8 cellular contexts compared by ENCODE assay signal in the genomic region with DNA sequence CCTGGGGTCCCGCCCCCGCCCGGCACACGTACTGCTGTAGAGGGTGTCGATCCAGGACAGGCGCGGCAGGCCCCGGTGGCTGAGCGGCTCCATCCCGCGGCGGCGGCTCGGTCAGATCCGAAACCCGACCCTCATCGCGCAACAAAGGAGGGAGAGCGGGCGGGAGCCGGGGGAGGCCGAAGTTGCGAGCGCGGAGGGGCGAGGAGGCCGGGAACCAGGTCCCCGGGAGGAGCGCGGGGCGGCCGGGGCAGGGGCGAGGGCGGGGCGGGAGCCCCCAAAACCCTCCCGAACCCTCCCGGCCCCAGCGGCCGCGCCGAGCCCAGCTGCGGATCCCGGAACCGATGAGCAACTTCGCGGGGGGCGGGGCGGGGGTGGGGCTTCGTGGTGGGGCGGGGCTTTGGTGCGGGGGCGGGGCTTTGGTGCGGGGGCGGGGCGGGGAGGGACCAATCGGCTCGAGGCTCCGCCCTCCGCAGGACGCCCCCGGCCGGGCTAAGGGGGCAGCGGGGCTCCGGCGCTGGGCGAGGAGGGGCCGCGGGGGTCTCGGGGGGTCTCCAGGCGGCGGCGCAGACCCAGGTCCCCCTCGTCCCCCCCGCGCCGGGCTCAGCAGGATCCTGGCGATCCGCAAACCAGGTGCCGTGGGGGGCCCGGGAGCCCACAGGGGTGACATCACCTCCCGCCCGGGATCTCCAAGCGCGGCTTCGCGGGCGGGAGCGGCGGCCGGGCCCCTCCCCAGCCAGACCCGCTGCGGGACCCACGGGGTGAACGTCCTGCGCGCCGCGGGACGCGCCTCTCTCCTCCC. TPM values are rescaled to one million over a fixed set of nuclear protein-coding genes. Genes with fewer than 3 reads are reported as not detected.
A peak's percentile ranks its signal among the peaks of the same experiment; 100 is the strongest.
DNase-seq lines count a peak whose midpoint lies in the region; ATAC-seq lines count a peak whose summit lies in the region.

A gene (minus strand): TSS at position 347 of the 799 bp plus-strand sequence. CDS start 254 bp downstream, at position 93.

- ATAC-seq in GM19455 (IDR thresholded peaks at IDR 0.05; ENCODE audit: unreplicated experiment) = no peak
- no peak for ATAC-seq in GM19463 (IDR thresholded peaks at IDR 0.05; ENCODE audit: unreplicated experiment)

- intact Hi-C loops in T-helper 1 cell treated with Interleukin-12 subunit alpha and Interleukin-12 subunit beta and Interleukin-4 antibody, amounts not matched to agents 30 ng/mL and 1 ng/mL, for 36 hours (cut with micrococcal nuclease) = loop anchor here (1.0 kb wide), 1 partner anchor 23 kb away; no protein-coding TSS in a partner anchor

- H3K4me3 ChIP-seq in iPS-11a (ENCODE audit: low read depth, low read length) (peak within 1 kb of the TSS; percentile 69), skeletal muscle satellite cell (ENCODE audit: low read length) (peak within 1 kb of the TSS; percentile 76)

- H3K4me1 ChIP-seq in skeletal muscle satellite cell (ENCODE audit: control insufficient read depth, insufficient read depth, low read length) = no peaks in the 10 kb centered on the region

- DNase-seq in GM19238 (ENCODE audit: insufficient read length, low spot score) (peak; percentile 52), astrocyte of the hippocampus (ENCODE audit: low read depth, low spot score) (peak; percentile 71), HuH-7.5 (ENCODE audit: low spot score) (no peak)

- no peaks in the 10 kb centered on the region for H3K9me3 ChIP-seq in skeletal muscle satellite cell (replicated peaks; ENCODE audit: low read length)

- H3K9ac ChIP-seq in skeletal muscle satellite cell (ENCODE audit: low read depth, low read length) = peak within 1 kb of the TSS; percentile 63

- peaks cover 58% of the 10 kb centered on the region for H3K27me3 ChIP-seq in skeletal muscle satellite cell (ENCODE audit: control insufficient read depth, insufficient read depth, low read length)

- peak within 1 kb of the TSS; percentile 88 for H3K4me2 ChIP-seq in skeletal muscle satellite cell (ENCODE audit: low read length)

- H3K36me3 ChIP-seq in skeletal muscle satellite cell (ENCODE audit: insufficient read depth, low read length) = no peaks in the 10 kb centered on the region

RNA-seq across cellular contexts. Expression of the gene that starts here (rescaled TPM):
- total RNA-seq in T-helper 1 cell treated with Interleukin-12 subunit alpha and Interleukin-12 subunit beta and Interleukin-4 antibody, amounts not matched to agents 30 ng/mL and 1 ng/mL, for 36 hours = 139 and 141 TPM in 2 replicates
- total RNA-seq in skeletal muscle satellite cell (2012; rRNA removed) = 45.9 and 69.0 TPM in 2 replicates
